ENCODE assay signal across 1 cellular context in the genomic region with DNA sequence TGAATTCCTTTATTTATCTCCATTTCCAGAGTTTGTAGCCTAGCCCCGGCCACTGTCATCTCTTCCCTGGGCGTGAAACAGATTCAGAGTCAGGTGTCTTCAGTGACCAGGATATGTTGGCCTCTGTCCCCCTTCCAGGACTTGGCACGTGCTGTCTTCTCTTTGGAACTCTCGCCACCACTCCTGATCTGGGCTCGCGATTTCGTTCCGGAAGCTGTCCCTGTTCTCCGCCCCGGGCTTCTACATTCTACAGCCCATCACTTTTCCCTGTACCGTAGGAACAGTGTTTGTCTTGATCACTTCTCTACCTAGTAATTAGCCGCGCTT.
TF ChIP-seq lines count a peak whose summit lies in the region.

No MANE protein-coding gene starts in this region.

TF ChIP-seq in HepG2, 621 proteins besides CTCF, POLR2A, EP300 and RAD21 (continued from another document and continues in another):
- TF ChIP-seq, protein P1, sequence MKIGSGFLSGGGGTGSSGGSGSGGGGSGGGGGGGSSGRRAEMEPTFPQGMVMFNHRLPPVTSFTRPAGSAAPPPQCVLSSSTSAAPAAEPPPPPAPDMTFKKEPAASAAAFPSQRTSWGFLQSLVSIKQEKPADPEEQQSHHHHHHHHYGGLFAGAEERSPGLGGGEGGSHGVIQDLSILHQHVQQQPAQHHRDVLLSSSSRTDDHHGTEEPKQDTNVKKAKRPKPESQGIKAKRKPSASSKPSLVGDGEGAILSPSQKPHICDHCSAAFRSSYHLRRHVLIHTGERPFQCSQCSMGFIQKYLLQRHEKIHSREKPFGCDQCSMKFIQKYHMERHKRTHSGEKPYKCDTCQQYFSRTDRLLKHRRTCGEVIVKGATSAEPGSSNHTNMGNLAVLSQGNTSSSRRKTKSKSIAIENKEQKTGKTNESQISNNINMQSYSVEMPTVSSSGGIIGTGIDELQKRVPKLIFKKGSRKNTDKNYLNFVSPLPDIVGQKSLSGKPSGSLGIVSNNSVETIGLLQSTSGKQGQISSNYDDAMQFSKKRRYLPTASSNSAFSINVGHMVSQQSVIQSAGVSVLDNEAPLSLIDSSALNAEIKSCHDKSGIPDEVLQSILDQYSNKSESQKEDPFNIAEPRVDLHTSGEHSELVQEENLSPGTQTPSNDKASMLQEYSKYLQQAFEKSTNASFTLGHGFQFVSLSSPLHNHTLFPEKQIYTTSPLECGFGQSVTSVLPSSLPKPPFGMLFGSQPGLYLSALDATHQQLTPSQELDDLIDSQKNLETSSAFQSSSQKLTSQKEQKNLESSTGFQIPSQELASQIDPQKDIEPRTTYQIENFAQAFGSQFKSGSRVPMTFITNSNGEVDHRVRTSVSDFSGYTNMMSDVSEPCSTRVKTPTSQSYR (CRISPR knock-in tag; IDR thresholded peaks at IDR 0.05; ENCODE audit: borderline replicate concordance), result no peak
- no peak for TF ChIP-seq NFIC (IDR thresholded peaks at IDR 0.05; ENCODE audit: low read length)
- TF ChIP-seq, protein P2, sequence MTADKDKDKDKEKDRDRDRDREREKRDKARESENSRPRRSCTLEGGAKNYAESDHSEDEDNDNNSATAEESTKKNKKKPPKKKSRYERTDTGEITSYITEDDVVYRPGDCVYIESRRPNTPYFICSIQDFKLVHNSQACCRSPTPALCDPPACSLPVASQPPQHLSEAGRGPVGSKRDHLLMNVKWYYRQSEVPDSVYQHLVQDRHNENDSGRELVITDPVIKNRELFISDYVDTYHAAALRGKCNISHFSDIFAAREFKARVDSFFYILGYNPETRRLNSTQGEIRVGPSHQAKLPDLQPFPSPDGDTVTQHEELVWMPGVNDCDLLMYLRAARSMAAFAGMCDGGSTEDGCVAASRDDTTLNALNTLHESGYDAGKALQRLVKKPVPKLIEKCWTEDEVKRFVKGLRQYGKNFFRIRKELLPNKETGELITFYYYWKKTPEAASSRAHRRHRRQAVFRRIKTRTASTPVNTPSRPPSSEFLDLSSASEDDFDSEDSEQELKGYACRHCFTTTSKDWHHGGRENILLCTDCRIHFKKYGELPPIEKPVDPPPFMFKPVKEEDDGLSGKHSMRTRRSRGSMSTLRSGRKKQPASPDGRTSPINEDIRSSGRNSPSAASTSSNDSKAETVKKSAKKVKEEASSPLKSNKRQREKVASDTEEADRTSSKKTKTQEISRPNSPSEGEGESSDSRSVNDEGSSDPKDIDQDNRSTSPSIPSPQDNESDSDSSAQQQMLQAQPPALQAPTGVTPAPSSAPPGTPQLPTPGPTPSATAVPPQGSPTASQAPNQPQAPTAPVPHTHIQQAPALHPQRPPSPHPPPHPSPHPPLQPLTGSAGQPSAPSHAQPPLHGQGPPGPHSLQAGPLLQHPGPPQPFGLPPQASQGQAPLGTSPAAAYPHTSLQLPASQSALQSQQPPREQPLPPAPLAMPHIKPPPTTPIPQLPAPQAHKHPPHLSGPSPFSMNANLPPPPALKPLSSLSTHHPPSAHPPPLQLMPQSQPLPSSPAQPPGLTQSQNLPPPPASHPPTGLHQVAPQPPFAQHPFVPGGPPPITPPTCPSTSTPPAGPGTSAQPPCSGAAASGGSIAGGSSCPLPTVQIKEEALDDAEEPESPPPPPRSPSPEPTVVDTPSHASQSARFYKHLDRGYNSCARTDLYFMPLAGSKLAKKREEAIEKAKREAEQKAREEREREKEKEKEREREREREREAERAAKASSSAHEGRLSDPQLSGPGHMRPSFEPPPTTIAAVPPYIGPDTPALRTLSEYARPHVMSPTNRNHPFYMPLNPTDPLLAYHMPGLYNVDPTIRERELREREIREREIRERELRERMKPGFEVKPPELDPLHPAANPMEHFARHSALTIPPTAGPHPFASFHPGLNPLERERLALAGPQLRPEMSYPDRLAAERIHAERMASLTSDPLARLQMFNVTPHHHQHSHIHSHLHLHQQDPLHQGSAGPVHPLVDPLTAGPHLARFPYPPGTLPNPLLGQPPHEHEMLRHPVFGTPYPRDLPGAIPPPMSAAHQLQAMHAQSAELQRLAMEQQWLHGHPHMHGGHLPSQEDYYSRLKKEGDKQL (CRISPR knock-in tag; IDR thresholded peaks at IDR 0.05; ENCODE audit: low read depth), result peak; percentile 3; the same call in 1 of the 2 replicates
- TF ChIP-seq ETV5 (CRISPR knock-in tag; IDR thresholded peaks at IDR 0.05; ENCODE audit: borderline replicate concordance), result peak; percentile 48; the same call in 1 of the 2 replicates
- no peak for TF ChIP-seq NR2C2 (CRISPR knock-in tag; IDR thresholded peaks at IDR 0.05; ENCODE audit: borderline replicate concordance)
- TF ChIP-seq, protein P3, sequence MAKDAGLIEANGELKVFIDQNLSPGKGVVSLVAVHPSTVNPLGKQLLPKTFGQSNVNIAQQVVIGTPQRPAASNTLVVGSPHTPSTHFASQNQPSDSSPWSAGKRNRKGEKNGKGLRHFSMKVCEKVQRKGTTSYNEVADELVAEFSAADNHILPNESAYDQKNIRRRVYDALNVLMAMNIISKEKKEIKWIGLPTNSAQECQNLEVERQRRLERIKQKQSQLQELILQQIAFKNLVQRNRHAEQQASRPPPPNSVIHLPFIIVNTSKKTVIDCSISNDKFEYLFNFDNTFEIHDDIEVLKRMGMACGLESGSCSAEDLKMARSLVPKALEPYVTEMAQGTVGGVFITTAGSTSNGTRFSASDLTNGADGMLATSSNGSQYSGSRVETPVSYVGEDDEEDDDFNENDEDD (CRISPR knock-in tag; IDR thresholded peaks at IDR 0.05; ENCODE audit: borderline replicate concordance), result peak; percentile 75; the same call in 1 of the 2 replicates
- TF ChIP-seq, protein P4, sequence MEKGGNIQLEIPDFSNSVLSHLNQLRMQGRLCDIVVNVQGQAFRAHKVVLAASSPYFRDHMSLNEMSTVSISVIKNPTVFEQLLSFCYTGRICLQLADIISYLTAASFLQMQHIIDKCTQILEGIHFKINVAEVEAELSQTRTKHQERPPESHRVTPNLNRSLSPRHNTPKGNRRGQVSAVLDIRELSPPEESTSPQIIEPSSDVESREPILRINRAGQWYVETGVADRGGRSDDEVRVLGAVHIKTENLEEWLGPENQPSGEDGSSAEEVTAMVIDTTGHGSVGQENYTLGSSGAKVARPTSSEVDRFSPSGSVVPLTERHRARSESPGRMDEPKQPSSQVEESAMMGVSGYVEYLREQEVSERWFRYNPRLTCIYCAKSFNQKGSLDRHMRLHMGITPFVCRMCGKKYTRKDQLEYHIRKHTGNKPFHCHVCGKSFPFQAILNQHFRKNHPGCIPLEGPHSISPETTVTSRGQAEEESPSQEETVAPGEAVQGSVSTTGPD (CRISPR knock-in tag; IDR thresholded peaks at IDR 0.05), result 0 out of 2 replicates have a peak, but pooled peaks have one; percentile 4
- TF ChIP-seq ZNF160 (CRISPR knock-in tag; IDR thresholded peaks at IDR 0.05), result 0 out of 2 replicates have a peak, but pooled peaks have one; percentile 28
- no peak for TF ChIP-seq ATM (IDR thresholded peaks at IDR 0.05; ENCODE audit: borderline replicate concordance)
- TF ChIP-seq SATB2 (CRISPR knock-in tag; IDR thresholded peaks at IDR 0.05), result peak; percentile 18; the same call in 1 of the 2 replicates
- TF ChIP-seq, protein P5, sequence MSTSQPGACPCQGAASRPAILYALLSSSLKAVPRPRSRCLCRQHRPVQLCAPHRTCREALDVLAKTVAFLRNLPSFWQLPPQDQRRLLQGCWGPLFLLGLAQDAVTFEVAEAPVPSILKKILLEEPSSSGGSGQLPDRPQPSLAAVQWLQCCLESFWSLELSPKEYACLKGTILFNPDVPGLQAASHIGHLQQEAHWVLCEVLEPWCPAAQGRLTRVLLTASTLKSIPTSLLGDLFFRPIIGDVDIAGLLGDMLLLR (CRISPR knock-in tag; IDR thresholded peaks at IDR 0.05), result peak; percentile 85
- no peak for TF ChIP-seq HOXD1 (CRISPR knock-in tag; IDR thresholded peaks at IDR 0.05)
- TF ChIP-seq PCBP1 (IDR thresholded peaks at IDR 0.05; ENCODE audit: borderline replicate concordance, low read depth, low read length), result no peak
- TF ChIP-seq ZNF747 (CRISPR knock-in tag; IDR thresholded peaks at IDR 0.05; ENCODE audit: borderline replicate concordance), result no peak
- no peak for TF ChIP-seq ZFP90 (CRISPR knock-in tag; IDR thresholded peaks at IDR 0.05; ENCODE audit: borderline replicate concordance)
- 0 out of 2 replicates have a peak, but pooled peaks have one; percentile 7 for TF ChIP-seq ZNF749 (CRISPR knock-in tag; IDR thresholded peaks at IDR 0.05; ENCODE audit: borderline replicate concordance)
- TF ChIP-seq, protein P6, sequence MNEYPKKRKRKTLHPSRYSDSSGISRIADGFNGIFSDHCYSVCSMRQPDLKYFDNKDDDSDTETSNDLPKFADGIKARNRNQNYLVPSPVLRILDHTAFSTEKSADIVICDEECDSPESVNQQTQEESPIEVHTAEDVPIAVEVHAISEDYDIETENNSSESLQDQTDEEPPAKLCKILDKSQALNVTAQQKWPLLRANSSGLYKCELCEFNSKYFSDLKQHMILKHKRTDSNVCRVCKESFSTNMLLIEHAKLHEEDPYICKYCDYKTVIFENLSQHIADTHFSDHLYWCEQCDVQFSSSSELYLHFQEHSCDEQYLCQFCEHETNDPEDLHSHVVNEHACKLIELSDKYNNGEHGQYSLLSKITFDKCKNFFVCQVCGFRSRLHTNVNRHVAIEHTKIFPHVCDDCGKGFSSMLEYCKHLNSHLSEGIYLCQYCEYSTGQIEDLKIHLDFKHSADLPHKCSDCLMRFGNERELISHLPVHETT (CRISPR knock-in tag; conservative IDR thresholded peaks at IDR 0.05), result no peak
- TF ChIP-seq ZFP41 (CRISPR knock-in tag; IDR thresholded peaks at IDR 0.05; ENCODE audit: borderline replicate concordance), result peak; percentile 77; the same call in 1 of the 2 replicates
- 0 out of 2 replicates have a peak, but pooled peaks have one; percentile 11 for TF ChIP-seq NFE2L1 (CRISPR knock-in tag; IDR thresholded peaks at IDR 0.05; ENCODE audit: borderline replicate concordance)
- TF ChIP-seq ZZZ3 (CRISPR knock-in tag; IDR thresholded peaks at IDR 0.05; ENCODE audit: borderline replicate concordance), result no peak
- TF ChIP-seq FIP1L1 (IDR thresholded peaks at IDR 0.05; ENCODE audit: borderline replicate concordance, insufficient read depth, low read depth, low read length), result no peak
- peak; percentile 86 for TF ChIP-seq SRF (IDR thresholded peaks at IDR 0.05; ENCODE audit: low read depth, low read length)
- TF ChIP-seq BHLHE40 (IDR thresholded peaks at IDR 0.05; ENCODE audit: low read length), result peak; percentile 90
- TF ChIP-seq MTA1 (CRISPR knock-in tag; IDR thresholded peaks at IDR 0.05; ENCODE audit: borderline replicate concordance), result no peak
- TF ChIP-seq, protein P7, sequence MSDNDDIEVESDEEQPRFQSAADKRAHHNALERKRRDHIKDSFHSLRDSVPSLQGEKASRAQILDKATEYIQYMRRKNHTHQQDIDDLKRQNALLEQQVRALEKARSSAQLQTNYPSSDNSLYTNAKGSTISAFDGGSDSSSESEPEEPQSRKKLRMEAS (IDR thresholded peaks at IDR 0.05), result peak; percentile 89
- TF ChIP-seq, protein P8, sequence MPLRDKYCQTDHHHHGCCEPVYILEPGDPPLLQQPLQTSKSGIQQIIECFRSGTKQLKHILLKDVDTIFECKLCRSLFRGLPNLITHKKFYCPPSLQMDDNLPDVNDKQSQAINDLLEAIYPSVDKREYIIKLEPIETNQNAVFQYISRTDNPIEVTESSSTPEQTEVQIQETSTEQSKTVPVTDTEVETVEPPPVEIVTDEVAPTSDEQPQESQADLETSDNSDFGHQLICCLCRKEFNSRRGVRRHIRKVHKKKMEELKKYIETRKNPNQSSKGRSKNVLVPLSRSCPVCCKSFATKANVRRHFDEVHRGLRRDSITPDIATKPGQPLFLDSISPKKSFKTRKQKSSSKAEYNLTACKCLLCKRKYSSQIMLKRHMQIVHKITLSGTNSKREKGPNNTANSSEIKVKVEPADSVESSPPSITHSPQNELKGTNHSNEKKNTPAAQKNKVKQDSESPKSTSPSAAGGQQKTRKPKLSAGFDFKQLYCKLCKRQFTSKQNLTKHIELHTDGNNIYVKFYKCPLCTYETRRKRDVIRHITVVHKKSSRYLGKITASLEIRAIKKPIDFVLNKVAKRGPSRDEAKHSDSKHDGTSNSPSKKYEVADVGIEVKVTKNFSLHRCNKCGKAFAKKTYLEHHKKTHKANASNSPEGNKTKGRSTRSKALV (CRISPR knock-in tag; IDR thresholded peaks at IDR 0.05), result 0 out of 2 replicates have a peak, but pooled peaks have one; percentile 5
- TF ChIP-seq, protein P9, sequence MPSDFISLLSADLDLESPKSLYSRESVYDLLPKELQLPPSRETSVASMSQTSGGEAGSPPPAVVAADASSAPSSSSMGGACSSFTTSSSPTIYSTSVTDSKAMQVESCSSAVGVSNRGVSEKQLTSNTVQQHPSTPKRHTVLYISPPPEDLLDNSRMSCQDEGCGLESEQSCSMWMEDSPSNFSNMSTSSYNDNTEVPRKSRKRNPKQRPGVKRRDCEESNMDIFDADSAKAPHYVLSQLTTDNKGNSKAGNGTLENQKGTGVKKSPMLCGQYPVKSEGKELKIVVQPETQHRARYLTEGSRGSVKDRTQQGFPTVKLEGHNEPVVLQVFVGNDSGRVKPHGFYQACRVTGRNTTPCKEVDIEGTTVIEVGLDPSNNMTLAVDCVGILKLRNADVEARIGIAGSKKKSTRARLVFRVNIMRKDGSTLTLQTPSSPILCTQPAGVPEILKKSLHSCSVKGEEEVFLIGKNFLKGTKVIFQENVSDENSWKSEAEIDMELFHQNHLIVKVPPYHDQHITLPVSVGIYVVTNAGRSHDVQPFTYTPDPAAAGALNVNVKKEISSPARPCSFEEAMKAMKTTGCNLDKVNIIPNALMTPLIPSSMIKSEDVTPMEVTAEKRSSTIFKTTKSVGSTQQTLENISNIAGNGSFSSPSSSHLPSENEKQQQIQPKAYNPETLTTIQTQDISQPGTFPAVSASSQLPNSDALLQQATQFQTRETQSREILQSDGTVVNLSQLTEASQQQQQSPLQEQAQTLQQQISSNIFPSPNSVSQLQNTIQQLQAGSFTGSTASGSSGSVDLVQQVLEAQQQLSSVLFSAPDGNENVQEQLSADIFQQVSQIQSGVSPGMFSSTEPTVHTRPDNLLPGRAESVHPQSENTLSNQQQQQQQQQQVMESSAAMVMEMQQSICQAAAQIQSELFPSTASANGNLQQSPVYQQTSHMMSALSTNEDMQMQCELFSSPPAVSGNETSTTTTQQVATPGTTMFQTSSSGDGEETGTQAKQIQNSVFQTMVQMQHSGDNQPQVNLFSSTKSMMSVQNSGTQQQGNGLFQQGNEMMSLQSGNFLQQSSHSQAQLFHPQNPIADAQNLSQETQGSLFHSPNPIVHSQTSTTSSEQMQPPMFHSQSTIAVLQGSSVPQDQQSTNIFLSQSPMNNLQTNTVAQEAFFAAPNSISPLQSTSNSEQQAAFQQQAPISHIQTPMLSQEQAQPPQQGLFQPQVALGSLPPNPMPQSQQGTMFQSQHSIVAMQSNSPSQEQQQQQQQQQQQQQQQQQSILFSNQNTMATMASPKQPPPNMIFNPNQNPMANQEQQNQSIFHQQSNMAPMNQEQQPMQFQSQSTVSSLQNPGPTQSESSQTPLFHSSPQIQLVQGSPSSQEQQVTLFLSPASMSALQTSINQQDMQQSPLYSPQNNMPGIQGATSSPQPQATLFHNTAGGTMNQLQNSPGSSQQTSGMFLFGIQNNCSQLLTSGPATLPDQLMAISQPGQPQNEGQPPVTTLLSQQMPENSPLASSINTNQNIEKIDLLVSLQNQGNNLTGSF (CRISPR knock-in tag; IDR thresholded peaks at IDR 0.05), result no peak
- TF ChIP-seq, protein P10, sequence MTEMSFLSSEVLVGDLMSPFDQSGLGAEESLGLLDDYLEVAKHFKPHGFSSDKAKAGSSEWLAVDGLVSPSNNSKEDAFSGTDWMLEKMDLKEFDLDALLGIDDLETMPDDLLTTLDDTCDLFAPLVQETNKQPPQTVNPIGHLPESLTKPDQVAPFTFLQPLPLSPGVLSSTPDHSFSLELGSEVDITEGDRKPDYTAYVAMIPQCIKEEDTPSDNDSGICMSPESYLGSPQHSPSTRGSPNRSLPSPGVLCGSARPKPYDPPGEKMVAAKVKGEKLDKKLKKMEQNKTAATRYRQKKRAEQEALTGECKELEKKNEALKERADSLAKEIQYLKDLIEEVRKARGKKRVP (CRISPR knock-in tag; IDR thresholded peaks at IDR 0.05), result peak in 1 of 2 experiments; percentile 48; a peak in 1 of 4 replicates
- no peak for TF ChIP-seq TCF7 (IDR thresholded peaks at IDR 0.05; ENCODE audit: low read depth)
- TF ChIP-seq ZBTB38 (CRISPR knock-in tag; IDR thresholded peaks at IDR 0.05), result no peak
- no peak for TF ChIP-seq MEF2D (CRISPR knock-in tag; IDR thresholded peaks at IDR 0.05)
- no peak for TF ChIP-seq RXRA (CRISPR knock-in tag; IDR thresholded peaks at IDR 0.05)
